Comparison of ENCODE assay signal across 8 cellular contexts in the genomic region with DNA sequence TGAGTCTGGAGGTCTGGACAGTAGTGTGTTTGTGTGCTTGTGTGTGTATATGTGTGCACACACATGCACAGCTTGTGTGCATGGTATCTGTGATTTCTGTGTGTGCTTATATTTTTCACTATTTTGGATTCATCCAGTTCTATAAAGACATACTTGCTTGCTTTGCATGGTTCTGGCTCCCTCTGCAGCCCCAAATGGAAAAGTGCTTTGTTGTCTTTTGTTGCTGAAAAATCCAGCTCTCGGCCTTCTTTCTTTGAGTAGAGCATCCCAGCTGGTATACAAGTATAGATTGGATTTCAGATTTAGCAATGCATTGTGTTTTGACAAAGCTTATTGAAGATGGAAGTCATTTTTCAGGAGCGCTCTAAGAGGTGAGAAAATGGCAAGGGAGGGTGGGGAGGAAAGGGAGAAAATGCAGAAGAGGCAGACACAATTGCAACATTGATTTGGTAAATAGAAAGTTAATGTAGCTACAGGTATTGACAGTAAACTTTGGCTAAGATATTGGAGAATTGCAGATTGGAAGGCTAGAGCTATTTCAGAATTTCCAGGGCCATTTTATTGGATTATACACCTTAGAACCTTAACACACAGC.
DNase-seq lines count a peak whose midpoint lies in the region; ATAC-seq and TF ChIP-seq lines count a peak whose summit lies in the region.

No MANE protein-coding gene starts in this region.

- ATAC-seq in SK-N-SH treated with all-trans-retinoic acid at 6 μM for 48 hours, result peak; percentile 80
- no peak for ATAC-seq in HG03457 (IDR thresholded peaks at IDR 0.05; ENCODE audit: unreplicated experiment)

- DNase-seq in COLO668 (lab: John Stamatoyannopoulos, UW; ENCODE audit: unreplicated experiment) (peak; percentile 21), LoVo (ENCODE audit: low spot score) (peak; percentile 18), hippocampal formation (lab: John Stamatoyannopoulos, UW) (peak; percentile 22 to 54), stromal cell of bone marrow (ENCODE audit: low read depth) (peak; percentile 22), ecto neural progenitor cell (ENCODE audit: low spot score) (no peak)
- DNase-seq in stimulated activated CD4-positive, alpha-beta T cell treated with anti-CD3 and anti-CD28 coated beads, Interleukin-12 subunit alpha, Interleukin-12 subunit beta, amount 100 ng/mL, for 4 hours, result no peak

TF ChIP-seq in SK-N-SH treated with all-trans-retinoic acid at 6 μM for 48 hours, 23 proteins besides CTCF, POLR2A, EP300 and RAD21:
- no peak for TF ChIP-seq ZNF565 (CRISPR knock-in tag; conservative IDR thresholded peaks at IDR 0.05; ENCODE audit: low read depth)
- no peak for TF ChIP-seq SNAI2 (CRISPR knock-in tag; IDR thresholded peaks at IDR 0.05)
- no peak for TF ChIP-seq TSHZ2 (CRISPR knock-in tag; IDR thresholded peaks at IDR 0.05)
- TF ChIP-seq ZC3H10 (CRISPR knock-in tag; IDR thresholded peaks at IDR 0.05), result no peak
- TF ChIP-seq ISL1 (CRISPR knock-in tag; IDR thresholded peaks at IDR 0.05), result no peak
- TF ChIP-seq CREB5 (CRISPR knock-in tag; IDR thresholded peaks at IDR 0.05; ENCODE audit: low read depth), result no peak
- no peak for TF ChIP-seq OSR1 (CRISPR knock-in tag; IDR thresholded peaks at IDR 0.05)
- TF ChIP-seq ZNF70 (CRISPR knock-in tag; IDR thresholded peaks at IDR 0.05), result no peak
- no peak for TF ChIP-seq BACH2 (CRISPR knock-in tag; IDR thresholded peaks at IDR 0.05; ENCODE audit: borderline replicate concordance)
- no peak for TF ChIP-seq PPARA (CRISPR knock-in tag; IDR thresholded peaks at IDR 0.05; ENCODE audit: borderline replicate concordance)
- TF ChIP-seq ZNF8 (CRISPR knock-in tag; IDR thresholded peaks at IDR 0.05), result no peak
- TF ChIP-seq CSDC2 (CRISPR knock-in tag; IDR thresholded peaks at IDR 0.05), result no peak
- TF ChIP-seq ZFP3 (CRISPR knock-in tag; IDR thresholded peaks at IDR 0.05), result no peak
- TF ChIP-seq ARNTL (CRISPR knock-in tag; IDR thresholded peaks at IDR 0.05; ENCODE audit: borderline replicate concordance, low read depth), result no peak
- TF ChIP-seq, protein P1, sequence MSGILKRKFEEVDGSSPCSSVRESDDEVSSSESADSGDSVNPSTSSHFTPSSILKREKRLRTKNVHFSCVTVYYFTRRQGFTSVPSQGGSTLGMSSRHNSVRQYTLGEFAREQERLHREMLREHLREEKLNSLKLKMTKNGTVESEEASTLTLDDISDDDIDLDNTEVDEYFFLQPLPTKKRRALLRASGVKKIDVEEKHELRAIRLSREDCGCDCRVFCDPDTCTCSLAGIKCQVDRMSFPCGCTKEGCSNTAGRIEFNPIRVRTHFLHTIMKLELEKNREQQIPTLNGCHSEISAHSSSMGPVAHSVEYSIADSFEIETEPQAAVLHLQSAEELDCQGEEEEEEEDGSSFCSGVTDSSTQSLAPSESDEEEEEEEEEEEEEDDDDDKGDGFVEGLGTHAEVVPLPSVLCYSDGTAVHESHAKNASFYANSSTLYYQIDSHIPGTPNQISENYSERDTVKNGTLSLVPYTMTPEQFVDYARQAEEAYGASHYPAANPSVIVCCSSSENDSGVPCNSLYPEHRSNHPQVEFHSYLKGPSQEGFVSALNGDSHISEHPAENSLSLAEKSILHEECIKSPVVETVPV (CRISPR knock-in tag; IDR thresholded peaks at IDR 0.05), result no peak
- TF ChIP-seq ESRRG (CRISPR knock-in tag; IDR thresholded peaks at IDR 0.05), result no peak
- no peak for TF ChIP-seq RARB (CRISPR knock-in tag; IDR thresholded peaks at IDR 0.05)
TF ChIP-seq in SK-N-SH treated with all-trans-retinoic acid at 6 μM for 48 hours: peak in this region for 0.

Comparison
In these comparisons a context has a peak if more than half of its experiments do, and no peak if none do; other contexts are left out.
1. DNase-seq: peak in COLO668 (single experiment), LoVo (single experiment), hippocampal formation (2 of 2) and stromal cell of bone marrow (single experiment); none in ecto neural progenitor cell (single experiment) and stimulated activated CD4-positive, alpha-beta T cell treated with anti-CD3 and anti-CD28 coated beads, Interleukin-12 subunit alpha, Interleukin-12 subunit beta, amount 100 ng/mL, for 4 hours (single experiment).